In the genomic region with DNA sequence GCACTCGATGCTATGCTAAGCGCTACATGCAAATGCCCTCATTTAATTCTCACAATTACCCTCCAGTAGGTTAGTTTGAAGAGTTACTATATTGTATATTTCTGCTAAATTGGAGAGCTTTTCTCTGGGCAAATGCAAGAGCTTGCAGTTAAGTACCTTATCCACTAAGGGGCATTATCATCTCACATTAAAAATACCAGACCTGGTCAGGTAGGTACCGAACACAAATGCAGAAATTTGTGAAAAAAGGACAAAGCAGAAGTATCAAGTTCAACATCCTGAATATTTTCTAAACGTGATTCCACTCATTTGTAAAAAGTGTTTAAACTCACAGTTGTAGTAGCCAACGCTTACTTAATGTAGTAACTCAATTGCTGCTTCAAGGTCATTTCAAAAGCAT, we compare ENCODE assay signal across 8 cellular contexts. TPM values are rescaled to one million over a fixed set of nuclear protein-coding genes. Genes with fewer than 3 reads are reported as not detected.
A peak's percentile ranks its signal among the peaks of the same experiment; 100 is the strongest.
DNase-seq lines count a peak whose midpoint lies in the region; ATAC-seq and TF ChIP-seq lines count a peak whose summit lies in the region.

No MANE protein-coding gene starts in this region.

- H2AK5ac ChIP-seq in neuronal stem cell (ENCODE audit: low read depth, low read length): no peak overlapping the region

- ATAC-seq in Panc1: no peak
- no peak for ATAC-seq in GM18502 (IDR thresholded peaks at IDR 0.05; ENCODE audit: poor library complexity, unreplicated experiment)
- no peak for ATAC-seq in HG02981 (IDR thresholded peaks at IDR 0.05; ENCODE audit: unreplicated experiment)

- H3K14ac ChIP-seq in neuronal stem cell (ENCODE audit: low read length): no peak overlapping the region

- peak; percentile 32 for DNase-seq in H4 (ENCODE audit: low spot score)
- no peak for DNase-seq in Panc1 (ENCODE audit: low read depth, low spot score)
- DNase-seq in fibroblast of mammary gland (ENCODE audit: low read depth): peak; percentile 34
- no peak for DNase-seq in type B pancreatic cell (ENCODE audit: extremely low spot score, unreplicated experiment)
- DNase-seq in neuronal stem cell (ENCODE audit: low spot score): no peak

- H3K4me3 ChIP-seq in Panc1 (ENCODE audit: low read depth in 2 of 2, low read length in 2 of 2): no peak overlapping the region
- H3K4me3 ChIP-seq in fibroblast of mammary gland (ENCODE audit: control insufficient read depth, low read depth, low read length): no peak overlapping the region
- no peak overlapping the region for H3K4me3 ChIP-seq in neuronal stem cell (ENCODE audit: low read length in 2 of 2)

- no peaks in the 10 kb centered on the region for H3K9me3 Mint-ChIP-seq in type B pancreatic cell

- H3K27me3 ChIP-seq in Panc1 (ENCODE audit: control insufficient read depth, insufficient read depth, low read length): peaks cover 8% of the 10 kb centered on the region
- H3K27me3 ChIP-seq in neuronal stem cell (ENCODE audit: control insufficient read depth in 3 of 3, insufficient read depth in 3 of 3, low read depth in 1 of 3, low read length in 3 of 3): no peaks in the 10 kb centered on the region

- no peaks in the 10 kb centered on the region for H3K27me3 Mint-ChIP-seq in type B pancreatic cell

- CTCF ChIA-PET in Panc1 (lab: Charles Lee): interaction anchor here (1.4 kb wide), 1 partner anchor 144 kb away, joined by 5 read pairs; no protein-coding TSS in a partner anchor

- no peak overlapping the region for H3K9ac ChIP-seq in neuronal stem cell (ENCODE audit: low read depth, low read length, poor library complexity)

- H3K9me3 ChIP-seq in Panc1 (ENCODE audit: control insufficient read depth, insufficient read depth, low read depth, low read length) (no peaks in the 10 kb centered on the region), neuronal stem cell (replicated peaks in 1 of 2; ENCODE audit: control insufficient read depth in 2 of 2, insufficient read depth in 1 of 2, low read depth in 1 of 2, low read length in 2 of 2) (no peaks in the 10 kb centered on the region)

- no peak overlapping the region for H4K8ac ChIP-seq in neuronal stem cell (ENCODE audit: low read depth, low read length)

- TF ChIP-seq CTCF in 22Rv1 (IDR thresholded peaks at IDR 0.05) (peak; percentile 58), Panc1 (IDR thresholded peaks at IDR 0.05) (peak; percentile 59; the same call in 1 of the 2 replicates), fibroblast of mammary gland (conservative IDR thresholded peaks at IDR 0.05; ENCODE audit: control insufficient read depth, insufficient read depth, low read depth, low read length) (peak; percentile 51), type B pancreatic cell (conservative IDR thresholded peaks at IDR 0.05) (peak; percentile 75)

- H2BK5ac ChIP-seq in neuronal stem cell (ENCODE audit: low read length): no peak overlapping the region

- H2BK120ac ChIP-seq in neuronal stem cell (ENCODE audit: low read depth, low read length): no peak overlapping the region

- H3K27ac Mint-ChIP-seq in type B pancreatic cell: no peak overlapping the region

- no peaks in the 10 kb centered on the region for H3K36me3 ChIP-seq in Panc1 (ENCODE audit: control insufficient read depth, insufficient read depth, low read length)
- no peaks in the 10 kb centered on the region for H3K36me3 ChIP-seq in neuronal stem cell (replicated peaks in 1 of 2; ENCODE audit: control insufficient read depth in 2 of 2, insufficient read depth in 2 of 2, low read length in 2 of 2)

- no peak overlapping the region for H2BK15ac ChIP-seq in neuronal stem cell (ENCODE audit: low read length)

- no peak overlapping the region for H3K27ac ChIP-seq in 22Rv1
- no peak overlapping the region for H3K27ac ChIP-seq in Panc1 (ENCODE audit: low read length)
- no peak overlapping the region for H3K27ac ChIP-seq in neuronal stem cell (replicated peaks; ENCODE audit: low read length)

- no peak overlapping the region for H4K91ac ChIP-seq in neuronal stem cell (ENCODE audit: low read depth, low read length, poor library complexity)

- POLR2A ChIA-PET in Panc1 (lab: Charles Lee): no interaction called here

- no CpG with 5 or more reads among the region's 5 CpGs for WGBS in neuronal stem cell (ENCODE audit: extremely low coverage in 2 of 2, insufficient read length in 2 of 2, insufficient replicate concordance in 1 of 2), 2 donors

- in situ Hi-C loops in Panc1 (cut with HindIII; ENCODE audit: low pct_unique_long_range_greater_than_20kb, low sequenced_read_pairs): no loop called here

- no peak overlapping the region for H2AFZ ChIP-seq in neuronal stem cell (ENCODE audit: low read length)

- H3K4me3 Mint-ChIP-seq in type B pancreatic cell: no peak overlapping the region

- H3K4me1 ChIP-seq in Panc1 (ENCODE audit: control insufficient read depth, insufficient read depth, low read length) (no peaks in the 10 kb centered on the region), neuronal stem cell (ENCODE audit: control insufficient read depth in 2 of 2, insufficient read depth in 1 of 2, low read depth in 1 of 2, low read length in 2 of 2) (peaks cover 0 to 2% of the 10 kb centered on the region in 2 donors)

- intact Hi-C loops in Panc1 (cut with micrococcal nuclease; ENCODE audit: unreplicated experiment): loop anchor here (1.0 kb wide), 1 partner anchor 144 kb away; no protein-coding TSS in a partner anchor

- peaks cover 3% of the 10 kb centered on the region for H3K36me3 Mint-ChIP-seq in type B pancreatic cell

- H3K23ac ChIP-seq in neuronal stem cell (ENCODE audit: low read depth, low read length, poor library complexity): no peak overlapping the region

- H3K4me1 Mint-ChIP-seq in type B pancreatic cell (ENCODE audit: unreplicated experiment): peaks cover 13% of the 10 kb centered on the region

- BruUV-seq in Panc1 (replicated peaks; lab: Mats Ljungman, UMichigan): no TSS peak

- no peaks in the 10 kb centered on the region for H3K79me1 ChIP-seq in neuronal stem cell (ENCODE audit: low read depth, low read length)

- no peak overlapping the region for H3K18ac ChIP-seq in neuronal stem cell (ENCODE audit: low read length)

- H3K4me2 ChIP-seq in neuronal stem cell (ENCODE audit: insufficient read depth, low read length, poor library complexity, severe bottlenecking): no peak overlapping the region

- no peak overlapping the region for H2BK12ac ChIP-seq in neuronal stem cell (ENCODE audit: low read length)

- no peak overlapping the region for H3K4ac ChIP-seq in neuronal stem cell (ENCODE audit: low read length)

RNA-seq across cellular contexts. Expression of a gene that starts 52.2 kb away (rescaled TPM):
- 0.33 and 0.53 TPM in 2 replicates for total RNA-seq in H4 (2014; rRNA removed; shearing (Covaris generic))
- total RNA-seq in Panc1 (2021; ENCODE audit: unreplicated experiment) (0.13 TPM), type B pancreatic cell (ENCODE audit: low replicate concordance) (6.5 and 28.2 TPM in 2 replicates)
- polyA plus RNA-seq in Panc1 (2012; ENCODE audit: insufficient read length): not detected
- polyA plus RNA-seq in neuronal stem cell (2013, experiment 1 of 2): 2.1 TPM
- 2.2 TPM for polyA plus RNA-seq in neuronal stem cell (2013, experiment 2 of 2)

Comparison
In these comparisons a context has a peak if more than half of its experiments do, and no peak if none do; other contexts are left out.
1. DNase-seq: peak in H4 (single experiment) and fibroblast of mammary gland (single experiment); none in Panc1 (single experiment), type B pancreatic cell (single experiment) and neuronal stem cell (single experiment).
2. Peak in every context shown above with its lines, with median percentiles within 50 percentile points of each other: CTCF ChIP-seq.